27 cellular contexts compared by ENCODE assay signal in the genomic region with DNA sequence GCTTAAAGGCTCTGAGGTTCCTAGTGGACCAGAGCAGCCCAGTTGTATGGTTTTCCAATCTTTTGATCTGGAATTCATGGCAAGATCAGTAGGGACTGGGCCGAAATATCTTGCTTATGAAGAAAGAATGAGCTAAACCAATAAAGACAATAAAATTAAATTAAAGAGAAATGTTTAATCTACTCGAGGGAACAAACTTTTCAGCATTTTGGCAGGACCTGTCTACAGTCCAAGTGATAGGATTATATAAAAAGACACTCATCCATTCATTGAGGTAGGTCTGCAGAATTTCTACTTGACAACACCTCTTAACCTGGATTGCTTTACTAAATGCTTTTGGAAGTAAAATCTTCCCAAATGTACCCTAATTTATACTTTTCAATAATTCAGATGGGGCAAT.
"Had no signal": no experiment of that assay in that cellular context is flagged by ENCODE, and none has a peak within 500 bp of the region (broad histone marks: within the 10 kb centered on the region; RNA-seq: fewer than 3 reads in every experiment).

No MANE protein-coding gene starts in this region.

- H3K4me3 Mint-ChIP-seq: stimulated activated effector memory CD8-positive, alpha-beta T cell treated with anti-CD3 and anti-CD28 coated beads, Interleukin-12 subunit alpha, Interleukin-12 subunit beta, amount 100 ng/mL, for 72 hours; stimulated activated memory B cell treated with anti-CD40 and anti-IgM and Interleukin-4, amounts not matched to agents 10 μg/mL and 1 μg/mL and 100 μg/mL, for 72 hours; stimulated activated naive B cell treated with anti-CD40 and anti-IgM and Interleukin-4, amounts not matched to agents 10 μg/mL and 1 μg/mL and 100 μg/mL, for 72 hours; stimulated activated naive CD8-positive, alpha-beta T cell treated with anti-CD3 and anti-CD28 coated beads, Interleukin-15, amount 100 ng/mL, for 72 hours; stimulated activated naive CD8-positive, alpha-beta T cell treated with anti-CD3 and anti-CD28 coated beads, Interleukin-15, Interleukin-2, amounts not matched to agents 100 ng/mL and 50 ng/mL, for 24 hours; type B pancreatic cell had no signal

- H3K36me3 ChIP-seq: stomach, suprapubic skin, thoracic aorta, thyroid gland, tibial artery, tibial nerve, transverse colon, upper lobe of left lung, upper lobe of right lung, uterus, vagina had no signal

- H3K4me1 Mint-ChIP-seq: stimulated activated effector memory CD8-positive, alpha-beta T cell treated with anti-CD3 and anti-CD28 coated beads, Interleukin-12 subunit alpha, Interleukin-12 subunit beta, amount 100 ng/mL, for 72 hours; stimulated activated memory B cell treated with anti-CD40 and anti-IgM and Interleukin-4, amounts not matched to agents 10 μg/mL and 1 μg/mL and 100 μg/mL, for 72 hours; stimulated activated naive B cell treated with anti-CD40 and anti-IgM and Interleukin-4, amounts not matched to agents 10 μg/mL and 1 μg/mL and 100 μg/mL, for 72 hours; stimulated activated naive CD8-positive, alpha-beta T cell treated with anti-CD3 and anti-CD28 coated beads, Interleukin-15, amount 100 ng/mL, for 72 hours had no signal

- H3K4me1 ChIP-seq: stomach, suprapubic skin, testis, thyroid gland, tibial artery, tibial nerve, transverse colon, upper lobe of right lung, uterus, vagina had no signal

- H3K27ac Mint-ChIP-seq: stimulated activated effector memory CD8-positive, alpha-beta T cell treated with anti-CD3 and anti-CD28 coated beads, Interleukin-12 subunit alpha, Interleukin-12 subunit beta, amount 100 ng/mL, for 72 hours; stimulated activated memory B cell treated with anti-CD40 and anti-IgM and Interleukin-4, amounts not matched to agents 10 μg/mL and 1 μg/mL and 100 μg/mL, for 72 hours; stimulated activated naive B cell treated with anti-CD40 and anti-IgM and Interleukin-4, amounts not matched to agents 10 μg/mL and 1 μg/mL and 100 μg/mL, for 72 hours; stimulated activated naive CD8-positive, alpha-beta T cell treated with anti-CD3 and anti-CD28 coated beads, Interleukin-15, Interleukin-2, amounts not matched to agents 100 ng/mL and 50 ng/mL, for 24 hours; type B pancreatic cell had no signal

- ATAC-seq: stimulated activated effector memory CD8-positive, alpha-beta T cell treated with anti-CD3 and anti-CD28 coated beads, Interleukin-12 subunit alpha, Interleukin-12 subunit beta, amount 100 ng/mL, for 72 hours; stimulated activated memory B cell treated with anti-CD40 and anti-IgM and Interleukin-4, amounts not matched to agents 10 μg/mL and 1 μg/mL and 100 μg/mL, for 72 hours; stimulated activated naive B cell treated with anti-CD40 and anti-IgM and Interleukin-4, amounts not matched to agents 10 μg/mL and 1 μg/mL and 100 μg/mL, for 72 hours; stimulated activated naive CD8-positive, alpha-beta T cell treated with anti-CD3 and anti-CD28 coated beads, Interleukin-15, amount 100 ng/mL, for 72 hours; stimulated activated naive CD8-positive, alpha-beta T cell treated with anti-CD3 and anti-CD28 coated beads, Interleukin-15, Interleukin-2, amounts not matched to agents 100 U/mL and 50 U/mL, for 24 hours; upper lobe of right lung had no signal

- H3K27me3 ChIP-seq: stomach, suprapubic skin, testis, thyroid gland, tibial artery, tibial nerve, transverse colon, upper lobe of left lung, upper lobe of right lung, uterus, vagina had no signal

- H3K9me3 Mint-ChIP-seq: stimulated activated effector memory CD8-positive, alpha-beta T cell treated with anti-CD3 and anti-CD28 coated beads, Interleukin-12 subunit alpha, Interleukin-12 subunit beta, amount 100 ng/mL, for 72 hours had no signal

- DNase-seq: stimulated activated CD4-positive, alpha-beta T cell treated with anti-CD3 and anti-CD28 coated beads, Interleukin-2, amount 100 ng/mL, for 48 hours; stimulated activated CD4-positive, alpha-beta T cell treated with anti-CD3 and anti-CD28 coated beads, Interleukin-4, amount 100 ng/mL, for 1 hour; stimulated activated CD4-positive, alpha-beta T cell treated with anti-CD3 and anti-CD28 coated beads, Interleukin-4, amount 100 ng/mL, for 24 hours; stimulated activated CD4-positive, alpha-beta T cell treated with anti-CD3 and anti-CD28 coated beads, Interleukin-4, amount 100 ng/mL, for 4 hours; stimulated activated CD8-positive, alpha-beta memory T cell treated with anti-CD3 and anti-CD28 coated beads, Interleukin-4, amount 100 ng/mL, for 48 hours; stimulated activated naive B cell treated with anti-CD40 and anti-IgM and Interleukin-4, amounts not matched to agents 10 μg/mL and 1 μg/mL and 100 μg/mL, for 72 hours; stimulated activated naive CD4-positive, alpha-beta T cell; stimulated activated naive CD8-positive, alpha-beta T cell treated with anti-CD3 and anti-CD28 coated beads, Interleukin-15, amount 100 ng/mL, for 72 hours; stimulated activated naive CD8-positive, alpha-beta T cell treated with anti-CD3 and anti-CD28 coated beads, Interleukin-15, Interleukin-2, amounts not matched to agents 100 U/mL and 50 U/mL, for 24 hours; stomach; substantia nigra; testis; thyroid gland; transverse colon; trophoblast cell; upper lobe of left lung; upper lobe of right lung; uterus had no signal

- H3K4me3 ChIP-seq: stomach, suprapubic skin, testis, thoracic aorta, thyroid gland, tibial artery, tibial nerve, transverse colon, upper lobe of left lung, upper lobe of right lung, uterus, vagina had no signal

- H3K36me3 Mint-ChIP-seq: stimulated activated effector memory CD8-positive, alpha-beta T cell treated with anti-CD3 and anti-CD28 coated beads, Interleukin-12 subunit alpha, Interleukin-12 subunit beta, amount 100 ng/mL, for 72 hours; stimulated activated memory B cell treated with anti-CD40 and anti-IgM and Interleukin-4, amounts not matched to agents 10 μg/mL and 1 μg/mL and 100 μg/mL, for 72 hours; stimulated activated naive B cell treated with anti-CD40 and anti-IgM and Interleukin-4, amounts not matched to agents 10 μg/mL and 1 μg/mL and 100 μg/mL, for 72 hours; type B pancreatic cell had no signal

- H3K9me3 ChIP-seq: stomach, suprapubic skin, testis, thoracic aorta, thyroid gland, tibial artery, transverse colon, upper lobe of left lung, upper lobe of right lung, uterus, vagina had no signal

- H3K27ac ChIP-seq: stomach, suprapubic skin, testis, thoracic aorta, thyroid gland, tibial artery, tibial nerve, transverse colon, upper lobe of left lung, upper lobe of right lung, uterus, vagina had no signal
